Comparison of ENCODE assay signal across 8 cellular contexts in genomic region chr3:150411971-150412370, GRCh38. TPM values are rescaled to one million over a fixed set of nuclear protein-coding genes. Genes with fewer than 3 reads are reported as not detected.
DNase-seq lines count a peak whose midpoint lies in the region; ATAC-seq, FAIRE-seq and TF ChIP-seq lines count a peak whose summit lies in the region.

No MANE protein-coding gene starts in this region.

- H2AK5ac ChIP-seq in H1 (ENCODE audit: low read depth, low read length) (no peak overlapping the region), neuronal stem cell (ENCODE audit: low read depth, low read length) (no peak overlapping the region)

- H3K27me3 ChIP-seq in DOHH2 (ENCODE audit: control insufficient read depth, low read length) (no peaks in the 10 kb centered on the region), H1 (replicated peaks in 1 of 4; ENCODE audit: control insufficient read depth in 3 of 4, extremely low read depth in 1 of 4, insufficient read depth in 3 of 4, low read length in 3 of 4) (no peaks in the 10 kb centered on the region), pancreas (no peaks in the 10 kb centered on the region), neuronal stem cell (ENCODE audit: control insufficient read depth in 3 of 3, insufficient read depth in 3 of 3, low read depth in 1 of 3, low read length in 3 of 3) (no peaks in the 10 kb centered on the region)

- H4K91ac ChIP-seq in H1 (replicated peaks; ENCODE audit: insufficient read length, low read length) (no peak overlapping the region), neuronal stem cell (ENCODE audit: low read depth, low read length, poor library complexity) (no peak overlapping the region)

- H4K5ac ChIP-seq in H1 (ENCODE audit: insufficient read length, low read depth, low read length) = no peak overlapping the region

- H3K79me2 ChIP-seq in DOHH2 (ENCODE audit: control insufficient read depth, low read length) (peaks cover 82% of the 10 kb centered on the region), OCI-LY7 (ENCODE audit: insufficient read depth, low read depth, low read length) (peaks cover 81% of the 10 kb centered on the region), H1 (ENCODE audit: control insufficient read depth in 1 of 2, insufficient read depth in 2 of 2, low read length in 2 of 2) (peaks cover 22 to 77% of the 10 kb centered on the region in 2 experiments)

- peaks cover 34% of the 10 kb centered on the region for H3K4me1 ChIP-seq in DOHH2 (ENCODE audit: control insufficient read depth, low read length)
- peaks cover 23% of the 10 kb centered on the region for H3K4me1 ChIP-seq in OCI-LY7 (ENCODE audit: insufficient read depth, low read length, poor library complexity, severe bottlenecking)
- peaks cover 0 to 6% (median 3%) of the 10 kb centered on the region in 4 experiments; a peak in 3 of 7 replicates for H3K4me1 ChIP-seq in H1 (replicated peaks in 1 of 4; ENCODE audit: control insufficient read depth in 3 of 4, insufficient read depth in 4 of 4, low read length in 3 of 4)
- peaks cover 11 to 34% (median 21%) of the 10 kb centered on the region in 3 donors for H3K4me1 ChIP-seq in pancreas
- H3K4me1 ChIP-seq in neuronal stem cell (ENCODE audit: control insufficient read depth in 2 of 2, insufficient read depth in 1 of 2, low read depth in 1 of 2, low read length in 2 of 2) = peaks cover 0 to 24% of the 10 kb centered on the region in 2 donors

- H3K18ac ChIP-seq in H1 (ENCODE audit: extremely low read depth, low read length) (no peak overlapping the region), neuronal stem cell (ENCODE audit: low read length) (no peak overlapping the region)

- H3K56ac ChIP-seq in H1 (replicated peaks; ENCODE audit: insufficient read length, low read depth, low read length) = no peak overlapping the region

- H3K36me3 ChIP-seq in DOHH2 (ENCODE audit: control insufficient read depth, low read length) (peaks cover 75% of the 10 kb centered on the region), OCI-LY7 (ENCODE audit: insufficient read depth, low read length) (peaks cover 61% of the 10 kb centered on the region), H1 (ENCODE audit: control insufficient read depth in 2 of 4, insufficient read depth in 4 of 4, low read length in 3 of 4) (peaks cover 0 to 3% (median 0%) of the 10 kb centered on the region in 4 experiments; a peak in 1 of 8 replicates), pancreas (no peaks in the 10 kb centered on the region), neuronal stem cell (replicated peaks in 1 of 2; ENCODE audit: control insufficient read depth in 2 of 2, insufficient read depth in 2 of 2, low read length in 2 of 2) (peaks cover 0 to 49% of the 10 kb centered on the region in 2 donors)

- peaks cover 48% of the 10 kb centered on the region for H4K20me1 ChIP-seq in DOHH2 (ENCODE audit: control insufficient read depth, insufficient read depth, low read depth, low read length)
- H4K20me1 ChIP-seq in OCI-LY7 (ENCODE audit: insufficient read depth, low read length) = peaks cover 63% of the 10 kb centered on the region
- H4K20me1 ChIP-seq in H1 (replicated peaks in 1 of 2; ENCODE audit: control insufficient read depth in 1 of 2, insufficient read depth in 2 of 2, low read length in 2 of 2) = peaks cover 25 to 34% of the 10 kb centered on the region in 2 experiments

- H2BK15ac ChIP-seq in H1 (ENCODE audit: low read length) (no peak overlapping the region), neuronal stem cell (ENCODE audit: low read length) (no peak overlapping the region)

- no peaks in the 10 kb centered on the region for H3K9me3 ChIP-seq in DOHH2 (ENCODE audit: control insufficient read depth, insufficient read depth, low read length)
- no peaks in the 10 kb centered on the region for H3K9me3 ChIP-seq in OCI-LY7 (ENCODE audit: low read length)
- no peaks in the 10 kb centered on the region for H3K9me3 ChIP-seq in H1 (ENCODE audit: insufficient read depth in 2 of 2, low read depth in 1 of 2, low read length in 1 of 2)
- no peaks in the 10 kb centered on the region for H3K9me3 ChIP-seq in pancreas
- no peaks in the 10 kb centered on the region for H3K9me3 ChIP-seq in neuronal stem cell (replicated peaks in 1 of 2; ENCODE audit: control insufficient read depth in 2 of 2, insufficient read depth in 1 of 2, low read depth in 1 of 2, low read length in 2 of 2)

- H3K9me2 ChIP-seq in DOHH2 (replicated peaks; ENCODE audit: control insufficient read depth, low read length) = no peaks in the 10 kb centered on the region
- no peaks in the 10 kb centered on the region for H3K9me2 ChIP-seq in OCI-LY7 (ENCODE audit: insufficient read depth, low read length)

- H2BK12ac ChIP-seq in H1 (ENCODE audit: low read depth, low read length) (no peak overlapping the region), neuronal stem cell (ENCODE audit: low read length) (no peak overlapping the region)

- no peak for FAIRE-seq in H1 (lab: Jason Lieb, UNC)
- FAIRE-seq in pancreas (lab: Jason Lieb, UNC) = no peak

- no peak overlapping the region for H3K14ac ChIP-seq in H1 (ENCODE audit: insufficient read length)
- no peak overlapping the region for H3K14ac ChIP-seq in neuronal stem cell (ENCODE audit: low read length)

- POLR2A ChIA-PET in OCI-LY7 (lab: Charles Lee) (interaction anchor here (1.0 to 2.8 kb wide), 7 partner anchors 9 to 134 kb away, joined by 3 to 16 read pairs (median 3); partner anchors contain the start of genes EIF2A and SERP1), H1 (lab: Charles Lee; ENCODE audit: partially characterized antibody) (interaction anchor here (1.1 to 4.1 kb wide), 5 partner anchors 7 to 22 kb away, joined by 3 to 18 read pairs (median 4); no protein-coding TSS in a partner anchor)

- H3K23me2 ChIP-seq in H1 (ENCODE audit: low read depth, low read length) = peaks cover 17% of the 10 kb centered on the region; the same call in 1 of the 2 replicates

- TF ChIP-seq EP300 in H1 (IDR thresholded peaks at IDR 0.05; ENCODE audit: borderline replicate concordance in 1 of 2, low read depth in 2 of 2, low read length in 2 of 2) = no peak

- intact Hi-C loops in OCI-LY7 (cut with micrococcal nuclease; ENCODE audit: unreplicated experiment) = loop anchor here (10.0 kb wide), 1 partner anchor 437 kb away; the partner anchor contains the start of gene PFN2
- intact Hi-C loops in pancreas (cut with DNase I) = loop anchor here in 1 of 3 donors (10.0 kb wide), 1 partner anchor 83 kb away; no protein-coding TSS in a partner anchor

- H4K8ac ChIP-seq in H1 (ENCODE audit: extremely low read depth, insufficient read depth, low read length) (no peak overlapping the region), neuronal stem cell (ENCODE audit: low read depth, low read length) (no peak overlapping the region)

- no peak overlapping the region for H2AFZ ChIP-seq in OCI-LY7 (ENCODE audit: low read length)
- H2AFZ ChIP-seq in H1 (ENCODE audit: low read length) = no peak overlapping the region
- no peak overlapping the region for H2AFZ ChIP-seq in neuronal stem cell (ENCODE audit: low read length)

- no peak for TF ChIP-seq POLR2A in H1 (IDR thresholded peaks at IDR 0.05; ENCODE audit: control extremely low read depth in 1 of 2, low read depth in 2 of 2, low read length in 2 of 2)

- CTCF ChIA-PET in OCI-LY7 (lab: Charles Lee; ENCODE audit: unreplicated experiment) (no interaction called here), H1 (lab: Charles Lee; ENCODE audit: partially characterized antibody) (interaction anchor here (1.0 to 4.9 kb wide), 11 partner anchors 14 to 184 kb away, joined by 3 to 49 read pairs (median 4); no protein-coding TSS in a partner anchor)

- WGBS in H1 (ENCODE audit: extremely low coverage in 1 of 2, insufficient coverage in 1 of 2, insufficient read length in 1 of 2, insufficient replicate concordance in 2 of 2, low coverage in 1 of 2, low lambda C conversion rate in 2 of 2, missing lambda C conversion rate in 1 of 2), 2 experiments = 82% methylated on average over 2 of the region's 2 CpGs; no CpG with 5 or more reads in 1 of the 2 experiments
- 25 to 26% methylated on average over 2 of the region's 2 CpGs for WGBS in pancreas, 2 donors
- WGBS in neuronal stem cell (ENCODE audit: extremely low coverage in 2 of 2, insufficient read length in 2 of 2, insufficient replicate concordance in 1 of 2), 2 donors = 100% methylated on average over 1 of the region's 2 CpGs; no CpG with 5 or more reads in 1 of the 2 donors

- H2BK20ac ChIP-seq in H1 (ENCODE audit: low read length) = no peak overlapping the region

- BruUV-seq in OCI-LY7 (replicated peaks; lab: Mats Ljungman, UMichigan) = no TSS peak

- H3K4me3 ChIP-seq in DOHH2 (ENCODE audit: low read length) (peak overlapping the region; percentile 98), OCI-LY7 (ENCODE audit: low read depth, low read length, poor library complexity, severe bottlenecking) (peak overlapping the region; percentile 78), H1 (ENCODE audit: extremely low read depth in 1 of 4, insufficient read depth in 2 of 4, low read depth in 3 of 4, low read length in 4 of 4) (peak overlapping the region; percentile 30 to 95 (median 82); a peak in 7 of 8 replicates), pancreas (peak overlapping the region; percentile 78 to 95 (median 86)), neuronal stem cell (ENCODE audit: low read length in 2 of 2) (peak overlapping the region in 1 of 2 donors; percentile 96)

- H3K4me2 ChIP-seq in DOHH2 (ENCODE audit: low read length) (peak overlapping the region; percentile 87), OCI-LY7 (ENCODE audit: low read length) (peak overlapping the region; percentile 89), H1 (ENCODE audit: insufficient read depth in 1 of 2, low read depth in 2 of 2, low read length in 2 of 2) (peak overlapping the region; percentile 92 to 100), neuronal stem cell (ENCODE audit: insufficient read depth, low read length, poor library complexity, severe bottlenecking) (no peak overlapping the region)

- H2BK120ac ChIP-seq in H1 (replicated peaks; ENCODE audit: low read depth, low read length) = no peak overlapping the region
- no peak overlapping the region for H2BK120ac ChIP-seq in neuronal stem cell (ENCODE audit: low read depth, low read length)

- no peak for TF ChIP-seq RAD21 in H1 (IDR thresholded peaks at IDR 0.05 in 1 of 2, conservative IDR thresholded peaks at IDR 0.05 in 1 of 2; ENCODE audit: low read depth in 2 of 2, low read length in 2 of 2)

- TF ChIP-seq CTCF in DOHH2 (IDR thresholded peaks at IDR 0.05; ENCODE audit: low read depth, low read length, poor library complexity, severe bottlenecking) (no peak), OCI-LY7 (conservative IDR thresholded peaks at IDR 0.05; ENCODE audit: low read length) (no peak), H1 (IDR thresholded peaks at IDR 0.05; ENCODE audit: control extremely low read depth in 1 of 3, insufficient read depth in 1 of 3, low read depth in 1 of 3, low read length in 3 of 3) (no peak), pancreas (IDR thresholded peaks at IDR 0.05) (no peak)

- ATAC-seq in pancreas = no peak
- ATAC-seq in left lobe of liver = no peak

- no peak overlapping the region for H3K9ac ChIP-seq in H1 (replicated peaks in 1 of 4; ENCODE audit: extremely low read depth in 1 of 4, low read depth in 3 of 4, low read length in 3 of 4)
- H3K9ac ChIP-seq in neuronal stem cell (ENCODE audit: low read depth, low read length, poor library complexity) = no peak overlapping the region

- H2BK5ac ChIP-seq in H1 (ENCODE audit: low read depth, low read length) (no peak overlapping the region), neuronal stem cell (ENCODE audit: low read length) (no peak overlapping the region)

- H3K79me1 ChIP-seq in H1 (ENCODE audit: low read depth, low read length) (peaks cover 6% of the 10 kb centered on the region; the same call in 1 of the 2 replicates), neuronal stem cell (ENCODE audit: low read depth, low read length) (peaks cover 11% of the 10 kb centered on the region)

- H3F3A ChIP-seq in DOHH2 (ENCODE audit: control insufficient read depth, insufficient read depth) = no peaks in the 10 kb centered on the region; the same call in 1 of the 2 replicates

- no peak overlapping the region for H3K23ac ChIP-seq in H1 (ENCODE audit: insufficient read length)
- H3K23ac ChIP-seq in neuronal stem cell (ENCODE audit: low read depth, low read length, poor library complexity) = no peak overlapping the region

- H3K4ac ChIP-seq in H1 (replicated peaks; ENCODE audit: insufficient read length, low read depth, low read length) (no peak overlapping the region), neuronal stem cell (ENCODE audit: low read length) (no peak overlapping the region)

- H3K27ac ChIP-seq in DOHH2 (ENCODE audit: low read depth, low read length) (no peak overlapping the region), OCI-LY7 (ENCODE audit: low read depth, low read length, poor library complexity, severe bottlenecking) (no peak overlapping the region), H1 (ENCODE audit: low read depth, low read length) (no peak overlapping the region), pancreas (no peak overlapping the region), neuronal stem cell (replicated peaks; ENCODE audit: low read length) (no peak overlapping the region)

- DNase-seq in OCI-LY7 (ENCODE audit: low spot score) = no peak
- no peak for DNase-seq in H1 (ENCODE audit: low read depth in 1 of 2, low spot score in 2 of 2)
- DNase-seq in pancreas = no peak
- no peak for DNase-seq in nucleus accumbens (lab: John Stamatoyannopoulos, UW)
- DNase-seq in left lobe of liver (ENCODE audit: low spot score) = no peak
- DNase-seq in neuronal stem cell (ENCODE audit: low spot score) = no peak
- DNase-seq in activated CD8-positive, alpha-beta memory T cell treated with anti-CD3 and anti-CD28 coated beads for 24 hours = no peak

RNA-seq across cellular contexts. Expression of gene TSC22D2, which starts 3.9 kb away (rescaled TPM):
- total RNA-seq in OCI-LY7 (2014; rRNA removed; shearing (Covaris generic)) = 5.9 and 6.2 TPM in 2 replicates
- total RNA-seq in OCI-LY7 (2022) (24.2 and 24.9 TPM in 2 replicates), pancreas (10 to 100 TPM in 2 of 6 donors, 1 to 10 TPM in 4; 7.1 to 12.2 (median 7.9) TPM), left lobe of liver (8.5 TPM)
- total RNA-seq in H1 (2021; fragmentation: NEBNext Ultra II Directional; extraction: Animal tissue kit (Norgen Biotek cat#: 25700)) = 25.8 and 27.6 TPM in 2 replicates
- polyA plus RNA-seq in H1 (2011; rRNA removed) (3.4 and 3.6 TPM in 2 replicates), pancreas (1 to 10 TPM; 5.9 to 8.0 TPM)
- polyA plus RNA-seq in H1 (2011; cell fraction: cytosol; rRNA removed) = 4.0 TPM
- polyA plus RNA-seq in H1 (2011; cell fraction: nucleus; rRNA removed) = 8.6 TPM
- 12.4 to 18.6 TPM (median 14.0 TPM) in 4 replicates for polyA plus RNA-seq in H1 (2012, experiment 1 of 2)
- polyA plus RNA-seq in H1 (2012, experiment 2 of 2) = 3.9 TPM
- 15.7 TPM for polyA plus RNA-seq in H1 (2013, experiment 1 of 2)
- polyA plus RNA-seq in H1 (2013, experiment 2 of 2) = 13.9 TPM
- 12.9 and 14.9 TPM in 2 replicates for polyA minus RNA-seq in H1 (2011; rRNA and poly(A)+ RNA removed)
- 15.6 TPM for polyA minus RNA-seq in H1 (2011; cell fraction: cytosol; rRNA and poly(A)+ RNA removed)
- 42.9 TPM for polyA minus RNA-seq in H1 (2011; cell fraction: nucleus; rRNA and poly(A)+ RNA removed)
- polyA plus RNA-seq in neuronal stem cell (2013, experiment 1 of 2) = 22.0 TPM
- polyA plus RNA-seq in neuronal stem cell (2013, experiment 2 of 2) = 22.2 TPM
